8 cellular contexts compared by ENCODE assay signal in genomic region chr7:618539-619355, GRCh38.
DNase-seq lines count a peak whose midpoint lies in the region; ATAC-seq lines count a peak whose summit lies in the region.

No MANE protein-coding gene starts in this region.

- CTCF ChIA-PET in activated CD8-positive, alpha-beta memory T cell treated with anti-CD3 and anti-CD28 coated beads, Interleukin-2, amount 10 ng/mL, durations not matched to agents 7 days and 5 days (lab: Charles Lee) = interaction anchor here (1.3 to 4.5 kb wide), 3 partner anchors 9 to 18 kb away, joined by 4 to 39 read pairs (median 5); no protein-coding TSS in a partner anchor

- ATAC-seq in activated CD8-positive, alpha-beta memory T cell treated with anti-CD3 and anti-CD28 coated beads, Interleukin-2, amount 10 ng/mL, durations not matched to agents 7 days and 5 days = peak; percentile 84
- peak; percentile 60 for ATAC-seq in left colon
- ATAC-seq in stimulated activated naive CD8-positive, alpha-beta T cell treated with anti-CD3 and anti-CD28 coated beads, Interleukin-15, amount 100 ng/mL, for 72 hours = peak; percentile 79

- peaks cover 46% of the 10 kb centered on the region for H3K36me3 Mint-ChIP-seq in activated CD8-positive, alpha-beta memory T cell treated with anti-CD3 and anti-CD28 coated beads, Interleukin-2, amount 10 ng/mL, durations not matched to agents 7 days and 5 days

- intact Hi-C loops in left colon (cut with DNase I, micrococcal nuclease) = no loop called here

- DNase-seq in SIG-M5 treated with dmso at 0.1 percent for 504 hours (lab: John Stamatoyannopoulos, UW; ENCODE audit: unreplicated experiment) (peak; percentile 20), SIG-M5 (lab: John Stamatoyannopoulos, UW) (no peak), left colon (peak; percentile 68 to 70), NCI-H2196 (lab: John Stamatoyannopoulos, UW; ENCODE audit: unreplicated experiment) (no peak), NCI-H1092 treated with DMSO at 0.1 percent for 48 hours (lab: John Stamatoyannopoulos, UW) (no peak), ureter (ENCODE audit: low spot score) (no peak)
- peak; percentile 90 for DNase-seq in activated CD8-positive, alpha-beta memory T cell treated with anti-CD3 and anti-CD28 coated beads, Interleukin-2, amount 10 ng/mL, durations not matched to agents 7 days and 5 days
- peak; percentile 64 to 81 for DNase-seq in stimulated activated naive CD8-positive, alpha-beta T cell treated with anti-CD3 and anti-CD28 coated beads, Interleukin-15, amount 100 ng/mL, for 72 hours

- H3K9me3 Mint-ChIP-seq in activated CD8-positive, alpha-beta memory T cell treated with anti-CD3 and anti-CD28 coated beads, Interleukin-2, amount 10 ng/mL, durations not matched to agents 7 days and 5 days (ENCODE audit: low read depth) = peaks cover 22% of the 10 kb centered on the region
- H3K9me3 Mint-ChIP-seq in stimulated activated naive CD8-positive, alpha-beta T cell treated with anti-CD3 and anti-CD28 coated beads, Interleukin-15, amount 100 ng/mL, for 72 hours = peaks cover 37 to 44% of the 10 kb centered on the region in 2 donors

- peak overlapping the region; percentile 100 for H3K27ac Mint-ChIP-seq in activated CD8-positive, alpha-beta memory T cell treated with anti-CD3 and anti-CD28 coated beads, Interleukin-2, amount 10 ng/mL, durations not matched to agents 7 days and 5 days
- peak overlapping the region; percentile 98 to 100 for H3K27ac Mint-ChIP-seq in stimulated activated naive CD8-positive, alpha-beta T cell treated with anti-CD3 and anti-CD28 coated beads, Interleukin-15, amount 100 ng/mL, for 72 hours

- H3K4me3 Mint-ChIP-seq in activated CD8-positive, alpha-beta memory T cell treated with anti-CD3 and anti-CD28 coated beads, Interleukin-2, amount 10 ng/mL, durations not matched to agents 7 days and 5 days = peak overlapping the region; percentile 75
- peak overlapping the region; percentile 87 to 92 for H3K4me3 Mint-ChIP-seq in stimulated activated naive CD8-positive, alpha-beta T cell treated with anti-CD3 and anti-CD28 coated beads, Interleukin-15, amount 100 ng/mL, for 72 hours

- peaks cover 57% of the 10 kb centered on the region for H3K4me1 Mint-ChIP-seq in activated CD8-positive, alpha-beta memory T cell treated with anti-CD3 and anti-CD28 coated beads, Interleukin-2, amount 10 ng/mL, durations not matched to agents 7 days and 5 days
- H3K4me1 Mint-ChIP-seq in stimulated activated naive CD8-positive, alpha-beta T cell treated with anti-CD3 and anti-CD28 coated beads, Interleukin-15, amount 100 ng/mL, for 72 hours = peaks cover 84% of the 10 kb centered on the region

- H3K27me3 Mint-ChIP-seq in activated CD8-positive, alpha-beta memory T cell treated with anti-CD3 and anti-CD28 coated beads, Interleukin-2, amount 10 ng/mL, durations not matched to agents 7 days and 5 days = no peaks in the 10 kb centered on the region
- H3K27me3 Mint-ChIP-seq in stimulated activated naive CD8-positive, alpha-beta T cell treated with anti-CD3 and anti-CD28 coated beads, Interleukin-15, amount 100 ng/mL, for 72 hours = no peaks in the 10 kb centered on the region

Comparison
In these comparisons a context has a peak if more than half of its experiments do, and no peak if none do; other contexts are left out.
1. DNase-seq: peak in SIG-M5 treated with dmso at 0.1 percent for 504 hours (single experiment), activated CD8-positive, alpha-beta memory T cell treated with anti-CD3 and anti-CD28 coated beads, Interleukin-2, amount 10 ng/mL, durations not matched to agents 7 days and 5 days (single experiment), left colon (2 of 2) and stimulated activated naive CD8-positive, alpha-beta T cell treated with anti-CD3 and anti-CD28 coated beads, Interleukin-15, amount 100 ng/mL, for 72 hours (2 of 2); none in SIG-M5 (single experiment), NCI-H2196 (single experiment), NCI-H1092 treated with DMSO at 0.1 percent for 48 hours (single experiment) and ureter (single experiment).
2. Peak in every context shown above with its lines, with median percentiles within 50 percentile points of each other: ATAC-seq.